In the genomic region with DNA sequence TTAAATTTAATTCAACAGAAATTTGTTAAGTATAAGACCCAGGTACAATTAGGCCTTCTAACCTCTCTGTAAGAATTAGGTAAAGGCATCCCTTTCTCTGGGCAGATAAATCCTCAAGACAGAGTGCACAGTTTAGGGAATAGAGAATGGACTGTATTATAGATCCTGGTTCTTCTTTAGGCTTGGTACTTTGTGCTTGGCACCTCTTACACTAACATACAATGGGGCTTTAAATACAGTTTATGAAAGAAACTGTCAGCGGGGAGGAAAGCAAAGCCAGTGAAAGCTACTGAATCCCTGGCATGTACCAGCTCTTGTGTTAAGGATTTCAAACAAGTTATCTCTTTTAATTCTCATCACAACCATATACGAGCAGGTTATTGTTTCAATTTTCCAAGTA, we compare ENCODE assay signal across 18 cellular contexts.
DNase-seq lines count a peak whose midpoint lies in the region; ATAC-seq and TF ChIP-seq lines count a peak whose summit lies in the region.
"Had no signal": no experiment of that assay in that cellular context is flagged by ENCODE, and none has a peak within 500 bp of the region (broad histone marks: within the 10 kb centered on the region; RNA-seq: fewer than 3 reads in every experiment).

No MANE protein-coding gene starts in this region.

- H3K79me2 ChIP-seq in OCI-LY1 (ENCODE audit: insufficient read depth, low read length) (no peaks in the 10 kb centered on the region), GM23338 (replicated peaks; ENCODE audit: insufficient read depth) (no peaks in the 10 kb centered on the region)

- no peak for ATAC-seq in GM23338
- ATAC-seq: A549 had no signal

- no peaks in the 10 kb centered on the region for H3K36me3 ChIP-seq in OCI-LY1 (ENCODE audit: insufficient read depth, low read length)
- no peaks in the 10 kb centered on the region for H3K36me3 ChIP-seq in GM23338 (ENCODE audit: insufficient read depth)
- H3K36me3 ChIP-seq: HAP-1 had no signal

- H3K4me2 ChIP-seq in OCI-LY1 (ENCODE audit: low read length) (no peak overlapping the region), GM23338 (no peak overlapping the region)
- H3K4me2 ChIP-seq: A549 had no signal

- peaks cover 46% of the 10 kb centered on the region for H3K4me1 ChIP-seq in OCI-LY1 (ENCODE audit: insufficient read depth, low read length, severe bottlenecking)
- peaks cover 13% of the 10 kb centered on the region; the same call in 1 of the 2 replicates for H3K4me1 ChIP-seq in GM23338 (ENCODE audit: insufficient read depth)
- H3K4me1 ChIP-seq: A549, Caco-2 had no signal

- H3K4me1 Mint-ChIP-seq in GM23338 = peaks cover 29% of the 10 kb centered on the region
- H3K4me1 Mint-ChIP-seq: CD4-positive, alpha-beta memory T cell had no signal

- H3K27ac ChIP-seq in OCI-LY1 (ENCODE audit: low read depth, low read length, poor library complexity, severe bottlenecking) (no peak overlapping the region), GM23338 (ENCODE audit: low read depth) (no peak overlapping the region)
- H3K27ac ChIP-seq: A549 had no signal

- no peak overlapping the region for H3K4me3 ChIP-seq in OCI-LY1 (ENCODE audit: low read depth, low read length, poor library complexity, severe bottlenecking)
- no peak overlapping the region for H3K4me3 ChIP-seq in GM23338
- H3K4me3 ChIP-seq: A549, HAP-1 had no signal

- H3K27me3 ChIP-seq in OCI-LY1 (ENCODE audit: insufficient read depth, low read length) = no peaks in the 10 kb centered on the region
- H3K27me3 ChIP-seq in GM23338 (ENCODE audit: insufficient read depth) = no peaks in the 10 kb centered on the region

- H3F3A ChIP-seq in OCI-LY1 (ENCODE audit: insufficient read depth, low read length) (no peaks in the 10 kb centered on the region), GM23338 (replicated peaks; ENCODE audit: low read depth) (no peaks in the 10 kb centered on the region)

- H3K9me3 ChIP-seq in OCI-LY1 (ENCODE audit: low read length) = no peaks in the 10 kb centered on the region
- H3K9me3 ChIP-seq: A549, Caco-2, HAP-1 had no signal

- peaks cover 2% of the 10 kb centered on the region for H3K27me3 Mint-ChIP-seq in GM23338 (ENCODE audit: insufficient read depth, low read depth, poor library complexity)
- H3K27me3 Mint-ChIP-seq: CD4-positive, alpha-beta memory T cell had no signal

- H3K9me2 ChIP-seq in OCI-LY1 (ENCODE audit: low read depth, low read length) = no peaks in the 10 kb centered on the region
- H3K9me2 ChIP-seq in GM23338 (ENCODE audit: insufficient read depth) = no peaks in the 10 kb centered on the region

- H3K9ac ChIP-seq in OCI-LY1 (ENCODE audit: low read length) = no peak overlapping the region

- DNase-seq in medulla oblongata (ENCODE audit: extremely low spot score) (peak; percentile 50), pons (ENCODE audit: low spot score) (peak; percentile 83), HT-29 (ENCODE audit: low spot score) (no peak), GM23338 (ENCODE audit: low spot score) (no peak), SHP77 (lab: John Stamatoyannopoulos, UW) (no peak)
- DNase-seq: 8988T; ACHN; AML-193; C1 segment of cervical spinal cord; Caco-2; CD4-positive, alpha-beta memory T cell; DMS153; DND-41; GOT3; HFFc6 had no signal

- peak overlapping the region; percentile 95; the same call in 1 of the 2 replicates for H2AFZ ChIP-seq in OCI-LY1 (ENCODE audit: low read length)
- no peak overlapping the region for H2AFZ ChIP-seq in GM23338

- no peak for TF ChIP-seq CTCF in OCI-LY1 (IDR thresholded peaks at IDR 0.05; ENCODE audit: low read length)
- no peak for TF ChIP-seq CTCF in GM23338 (conservative IDR thresholded peaks at IDR 0.05; ENCODE audit: low read depth in 2 of 2)

- no peaks in the 10 kb centered on the region for H3K36me3 Mint-ChIP-seq in GM23338 (ENCODE audit: low read depth)
- H3K36me3 Mint-ChIP-seq: CD4-positive, alpha-beta memory T cell had no signal

- no peak overlapping the region for H3K4me3 Mint-ChIP-seq in GM23338
- H3K4me3 Mint-ChIP-seq: CD4-positive, alpha-beta memory T cell; HFFc6 had no signal

- H4K20me1 ChIP-seq in OCI-LY1 (ENCODE audit: insufficient read depth, low read length) (no peaks in the 10 kb centered on the region), GM23338 (replicated peaks; ENCODE audit: insufficient read depth) (no peaks in the 10 kb centered on the region)

- no peaks in the 10 kb centered on the region for H3K9me3 Mint-ChIP-seq in GM23338

- no peak overlapping the region for H3K27ac Mint-ChIP-seq in GM23338
- H3K27ac Mint-ChIP-seq: CD4-positive, alpha-beta memory T cell; HFFc6 had no signal

TF ChIP-seq in GM23338, 12 proteins besides CTCF, POLR2A, EP300 and RAD21 (continues in another document):
- TF ChIP-seq, protein P1, sequence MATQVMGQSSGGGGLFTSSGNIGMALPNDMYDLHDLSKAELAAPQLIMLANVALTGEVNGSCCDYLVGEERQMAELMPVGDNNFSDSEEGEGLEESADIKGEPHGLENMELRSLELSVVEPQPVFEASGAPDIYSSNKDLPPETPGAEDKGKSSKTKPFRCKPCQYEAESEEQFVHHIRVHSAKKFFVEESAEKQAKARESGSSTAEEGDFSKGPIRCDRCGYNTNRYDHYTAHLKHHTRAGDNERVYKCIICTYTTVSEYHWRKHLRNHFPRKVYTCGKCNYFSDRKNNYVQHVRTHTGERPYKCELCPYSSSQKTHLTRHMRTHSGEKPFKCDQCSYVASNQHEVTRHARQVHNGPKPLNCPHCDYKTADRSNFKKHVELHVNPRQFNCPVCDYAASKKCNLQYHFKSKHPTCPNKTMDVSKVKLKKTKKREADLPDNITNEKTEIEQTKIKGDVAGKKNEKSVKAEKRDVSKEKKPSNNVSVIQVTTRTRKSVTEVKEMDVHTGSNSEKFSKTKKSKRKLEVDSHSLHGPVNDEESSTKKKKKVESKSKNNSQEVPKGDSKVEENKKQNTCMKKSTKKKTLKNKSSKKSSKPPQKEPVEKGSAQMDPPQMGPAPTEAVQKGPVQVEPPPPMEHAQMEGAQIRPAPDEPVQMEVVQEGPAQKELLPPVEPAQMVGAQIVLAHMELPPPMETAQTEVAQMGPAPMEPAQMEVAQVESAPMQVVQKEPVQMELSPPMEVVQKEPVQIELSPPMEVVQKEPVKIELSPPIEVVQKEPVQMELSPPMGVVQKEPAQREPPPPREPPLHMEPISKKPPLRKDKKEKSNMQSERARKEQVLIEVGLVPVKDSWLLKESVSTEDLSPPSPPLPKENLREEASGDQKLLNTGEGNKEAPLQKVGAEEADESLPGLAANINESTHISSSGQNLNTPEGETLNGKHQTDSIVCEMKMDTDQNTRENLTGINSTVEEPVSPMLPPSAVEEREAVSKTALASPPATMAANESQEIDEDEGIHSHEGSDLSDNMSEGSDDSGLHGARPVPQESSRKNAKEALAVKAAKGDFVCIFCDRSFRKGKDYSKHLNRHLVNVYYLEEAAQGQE (IDR thresholded peaks at IDR 0.05; ENCODE audit: unreplicated experiment) = no peak
- no peak for TF ChIP-seq EZH2phosphoT487 (IDR thresholded peaks at IDR 0.05; ENCODE audit: unreplicated experiment)
- TF ChIP-seq JUNB (IDR thresholded peaks at IDR 0.05; ENCODE audit: unreplicated experiment) = no peak
- TF ChIP-seq, protein P2, sequence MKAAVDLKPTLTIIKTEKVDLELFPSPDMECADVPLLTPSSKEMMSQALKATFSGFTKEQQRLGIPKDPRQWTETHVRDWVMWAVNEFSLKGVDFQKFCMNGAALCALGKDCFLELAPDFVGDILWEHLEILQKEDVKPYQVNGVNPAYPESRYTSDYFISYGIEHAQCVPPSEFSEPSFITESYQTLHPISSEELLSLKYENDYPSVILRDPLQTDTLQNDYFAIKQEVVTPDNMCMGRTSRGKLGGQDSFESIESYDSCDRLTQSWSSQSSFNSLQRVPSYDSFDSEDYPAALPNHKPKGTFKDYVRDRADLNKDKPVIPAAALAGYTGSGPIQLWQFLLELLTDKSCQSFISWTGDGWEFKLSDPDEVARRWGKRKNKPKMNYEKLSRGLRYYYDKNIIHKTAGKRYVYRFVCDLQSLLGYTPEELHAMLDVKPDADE (IDR thresholded peaks at IDR 0.05) = no peak
- no peak for TF ChIP-seq ZNF331 (CRISPR knock-in tag; IDR thresholded peaks at IDR 0.05; ENCODE audit: low read depth)
- no peak for TF ChIP-seq CREB1 (CRISPR knock-in tag; IDR thresholded peaks at IDR 0.05; ENCODE audit: low read depth)
- TF ChIP-seq ZNF114 (CRISPR knock-in tag; IDR thresholded peaks at IDR 0.05) = no peak
- TF ChIP-seq POLR2AphosphoS5 (IDR thresholded peaks at IDR 0.05; ENCODE audit: low read depth) = no peak
- TF ChIP-seq EZH2 (IDR thresholded peaks at IDR 0.05; ENCODE audit: low read depth, unreplicated experiment) = no peak
- no peak for TF ChIP-seq NANOG (IDR thresholded peaks at IDR 0.05; ENCODE audit: borderline replicate concordance)
- TF ChIP-seq STAT1 (IDR thresholded peaks at IDR 0.05; ENCODE audit: unreplicated experiment) = no peak

Comparison
In these comparisons a context has a peak if more than half of its experiments do, and no peak if none do; other contexts are left out.
1. DNase-seq: peak in medulla oblongata (single experiment) and pons (single experiment); none in HT-29 (single experiment), GM23338 (single experiment) and SHP77 (0 of 2).